In genomic region chr5:78603636-78604175, GRCh38 we compare ENCODE assay signal across 24 cellular contexts.
"Had no signal": no experiment of that assay in that cellular context is flagged by ENCODE, and none has a peak within 500 bp of the region (broad histone marks: within the 10 kb centered on the region; RNA-seq: fewer than 3 reads in every experiment).

No MANE protein-coding gene starts in this region.

- H3K27me3 Mint-ChIP-seq: progenitor cell of endocrine pancreas; stimulated activated memory B cell treated with anti-CD40 and anti-IgM and Interleukin-4, amounts not matched to agents 10 μg/mL and 1 μg/mL and 100 μg/mL, for 72 hours; stimulated activated naive CD8-positive, alpha-beta T cell treated with anti-CD3 and anti-CD28 coated beads, Interleukin-15, amount 100 ng/mL, for 72 hours had no signal

- H3K27me3 ChIP-seq: hepatocyte, pancreas, spleen, transverse colon had no signal

- H3K9me3 Mint-ChIP-seq: natural killer cell treated with Interleukin-12 subunit alpha and Interleukin-12 subunit beta and Interleukin-15 and Interleukin-18, amount 100 ng/mL, for 72 hours; stimulated activated memory B cell treated with anti-CD40 and anti-IgM and Interleukin-4, amounts not matched to agents 10 μg/mL and 1 μg/mL and 100 μg/mL, for 72 hours; stimulated activated naive CD8-positive, alpha-beta T cell treated with anti-CD3 and anti-CD28 coated beads, Interleukin-15, amount 100 ng/mL, for 72 hours had no signal

- H3K27ac ChIP-seq: pancreas, spleen, thoracic aorta had no signal

- H3K36me3 Mint-ChIP-seq: natural killer cell treated with Interleukin-12 subunit alpha and Interleukin-12 subunit beta and Interleukin-15 and Interleukin-18, amount 100 ng/mL, for 72 hours had no signal

- H3K4me1 ChIP-seq: spleen had no signal

- H3K27ac Mint-ChIP-seq: natural killer cell treated with Interleukin-12 subunit alpha and Interleukin-12 subunit beta and Interleukin-15 and Interleukin-18, amount 100 ng/mL, for 72 hours; progenitor cell of endocrine pancreas; stimulated activated memory B cell treated with anti-CD40 and anti-IgM and Interleukin-4, amounts not matched to agents 10 μg/mL and 1 μg/mL and 100 μg/mL, for 72 hours; stimulated activated naive CD8-positive, alpha-beta T cell treated with anti-CD3 and anti-CD28 coated beads, Interleukin-15, amount 100 ng/mL, for 72 hours had no signal

- H3K4me1 Mint-ChIP-seq: stimulated activated memory B cell treated with anti-CD40 and anti-IgM and Interleukin-4, amounts not matched to agents 10 μg/mL and 1 μg/mL and 100 μg/mL, for 72 hours; stimulated activated naive CD8-positive, alpha-beta T cell treated with anti-CD3 and anti-CD28 coated beads, Interleukin-15, amount 100 ng/mL, for 72 hours had no signal

- H3K36me3 ChIP-seq: pancreas, spleen, thoracic aorta, transverse colon had no signal

- H3K4me3 ChIP-seq: hepatocyte, lung, pancreas, spleen, thoracic aorta, transverse colon had no signal

- ATAC-seq: esophagus mucosa; left ventricle myocardium superior; natural killer cell treated with Interleukin-12 subunit alpha and Interleukin-12 subunit beta and Interleukin-15 and Interleukin-18, amount 100 ng/mL, for 72 hours; pancreas; right cardiac atrium; stimulated activated memory B cell treated with anti-CD40 and anti-IgM and Interleukin-4, amounts not matched to agents 10 μg/mL and 1 μg/mL and 100 μg/mL, for 72 hours; stimulated activated naive CD8-positive, alpha-beta T cell treated with anti-CD3 and anti-CD28 coated beads, Interleukin-15, amount 100 ng/mL, for 72 hours had no signal

- H3K4me3 Mint-ChIP-seq: natural killer cell treated with Interleukin-12 subunit alpha and Interleukin-12 subunit beta and Interleukin-15 and Interleukin-18, amount 100 ng/mL, for 72 hours; stimulated activated memory B cell treated with anti-CD40 and anti-IgM and Interleukin-4, amounts not matched to agents 10 μg/mL and 1 μg/mL and 100 μg/mL, for 72 hours; stimulated activated naive CD8-positive, alpha-beta T cell treated with anti-CD3 and anti-CD28 coated beads, Interleukin-15, amount 100 ng/mL, for 72 hours had no signal

- H3K9me3 ChIP-seq: pancreas, spleen, thoracic aorta, transverse colon had no signal

- DNase-seq: effector memory CD4-positive, alpha-beta T cell; foreskin melanocyte; head of caudate nucleus; left colon; left ventricle myocardium superior; mesenchymal stem cell; midbrain; occipital lobe; right cardiac atrium; spleen; stimulated activated CD4-positive, alpha-beta T cell treated with anti-CD3 and anti-CD28 coated beads, Interleukin-15, amount 100 ng/mL, for 24 hours; stimulated activated CD4-positive, alpha-beta T cell treated with anti-CD3 and anti-CD28 coated beads, Interleukin-1b, Interleukin-23, amount 100 ng/mL, for 48 hours; stimulated activated CD4-positive, alpha-beta T cell treated with anti-CD3 and anti-CD28 coated beads, Interleukin-4, amount 100 ng/mL, for 24 hours; stimulated activated naive CD8-positive, alpha-beta T cell treated with anti-CD3 and anti-CD28 coated beads, Interleukin-15, amount 100 ng/mL, for 72 hours; substantia nigra; transverse colon had no signal
